In the genomic region with DNA sequence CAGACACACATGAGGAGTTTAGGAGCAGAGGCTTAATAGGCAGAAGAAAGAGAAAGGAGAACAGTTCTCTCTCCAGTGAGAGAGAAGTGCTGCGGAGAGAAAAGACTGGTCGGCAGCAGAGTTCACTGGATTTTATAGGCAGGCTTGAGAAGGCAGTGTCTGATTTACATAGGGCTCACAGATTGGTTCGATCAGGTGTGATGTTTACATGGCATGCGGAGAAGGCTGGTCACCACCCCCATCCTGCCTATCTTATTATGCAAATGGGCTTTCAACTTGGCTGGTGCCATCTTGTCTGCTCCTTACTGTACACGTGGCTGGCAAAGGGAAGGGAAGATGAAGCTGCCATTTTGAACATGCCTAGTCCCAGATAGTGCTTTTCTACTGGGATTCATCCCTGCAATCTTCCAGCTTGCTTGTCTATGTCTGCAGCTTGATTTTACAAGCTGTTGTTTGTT, we compare ENCODE assay signal across 15 cellular contexts.
DNase-seq lines count a peak whose midpoint lies in the region; ATAC-seq and TF ChIP-seq lines count a peak whose summit lies in the region.
"Had no signal": no experiment of that assay in that cellular context is flagged by ENCODE, and none has a peak within 500 bp of the region (broad histone marks: within the 10 kb centered on the region; RNA-seq: fewer than 3 reads in every experiment).

No MANE protein-coding gene starts in this region.

- no peak for TF ChIP-seq CTCF in psoas muscle (IDR thresholded peaks at IDR 0.05)

- DNase-seq in ACHN: peak; percentile 16
- peak; percentile 97 for DNase-seq in SHP77 treated with DMSO at 0.1 percent for 48 hours (lab: John Stamatoyannopoulos, UW)
- no peak for DNase-seq in KG1 (lab: John Stamatoyannopoulos, UW)
- DNase-seq in EL: no peak
- DNase-seq in psoas muscle: no peak
- no peak for DNase-seq in DMS153 (lab: John Stamatoyannopoulos, UW)
- DNase-seq: activated CD4-positive, alpha-beta T cell treated with anti-CD3 and anti-CD28 coated beads, Interleukin-2, amount 50 U/mL, for 1 hour; activated naive CD4-positive, alpha-beta T cell treated with anti-CD3 and anti-CD28 coated beads, Interleukin-2, amount 50 U/mL, for 16 hours; CD4-positive, CD25-positive, alpha-beta regulatory T cell; posterior cingulate gyrus had no signal

- H3K4me3 ChIP-seq in HUES6 (ENCODE audit: low read depth, low read length) (peak overlapping the region; percentile 55), iPS-18a (ENCODE audit: low read length) (peak overlapping the region; percentile 55), psoas muscle (no peak overlapping the region)
- H3K4me3 ChIP-seq: coronary artery, SJSA1 had no signal

- H3K36me3 ChIP-seq in HUES6 (ENCODE audit: control insufficient read depth, insufficient read depth, low read length) (peaks cover 15% of the 10 kb centered on the region), iPS-18a (ENCODE audit: control insufficient read depth, low read depth, low read length) (no peaks in the 10 kb centered on the region), psoas muscle (ENCODE audit: insufficient read depth in 1 of 2, low read depth in 1 of 2) (no peaks in the 10 kb centered on the region)
- H3K36me3 ChIP-seq: SJSA1 had no signal

- H3K9me3 ChIP-seq in HUES6 (ENCODE audit: control insufficient read depth, insufficient read depth, low read depth, low read length) (no peaks in the 10 kb centered on the region), iPS-18a (ENCODE audit: control insufficient read depth, low read depth, low read length) (no peaks in the 10 kb centered on the region), psoas muscle (no peaks in the 10 kb centered on the region)
- H3K9me3 ChIP-seq: SJSA1 had no signal

- ATAC-seq in psoas muscle: no peak
- ATAC-seq: stimulated activated memory B cell treated with anti-CD40 and anti-IgM and Interleukin-4, amounts not matched to agents 10 μg/mL and 1 μg/mL and 100 μg/mL, for 72 hours had no signal

- intact Hi-C loops in psoas muscle (cut with DNase I): no loop called here

- in situ Hi-C loops in ACHN (cut with HindIII; ENCODE audit: low pct_ligation_motif_present, low pct_unique_long_range_greater_than_20kb, low sequenced_read_pairs): no loop called here

- H3K27ac ChIP-seq in HUES6 (ENCODE audit: low read depth, low read length): peak overlapping the region; percentile 87
- peak overlapping the region; percentile 86 for H3K27ac ChIP-seq in iPS-18a (ENCODE audit: low read length)
- no peak overlapping the region for H3K27ac ChIP-seq in psoas muscle
- H3K27ac ChIP-seq: SJSA1 had no signal

- H3K27me3 ChIP-seq in HUES6 (ENCODE audit: control insufficient read depth, insufficient read depth, low read length): no peaks in the 10 kb centered on the region
- no peaks in the 10 kb centered on the region for H3K27me3 ChIP-seq in iPS-18a (ENCODE audit: control insufficient read depth, insufficient read depth, low read length)
- peaks cover 0 to 2% (median 0%) of the 10 kb centered on the region in 3 donors for H3K27me3 ChIP-seq in psoas muscle (ENCODE audit: insufficient read depth in 3 of 3, low read length in 2 of 3)
- H3K27me3 ChIP-seq: SJSA1 had no signal

- peak overlapping the region; percentile 78 for H3K9ac ChIP-seq in HUES6 (ENCODE audit: low read length)
- H3K9ac ChIP-seq in iPS-18a (ENCODE audit: low read length): peak overlapping the region; percentile 67

- H3K4me1 ChIP-seq in HUES6 (ENCODE audit: control insufficient read depth, insufficient read depth, low read length): peaks cover 33% of the 10 kb centered on the region
- peaks cover 36% of the 10 kb centered on the region for H3K4me1 ChIP-seq in iPS-18a (ENCODE audit: control insufficient read depth, low read depth, low read length)
- no peaks in the 10 kb centered on the region for H3K4me1 ChIP-seq in psoas muscle

- 82 to 87% (median 86%) methylated on average over 5 of the region's 5 CpGs for WGBS in psoas muscle, 3 donors

Comparison
In these comparisons a context has a peak if more than half of its experiments do, and no peak if none do; other contexts are left out.
1. DNase-seq: peak in ACHN (single experiment) and SHP77 treated with DMSO at 0.1 percent for 48 hours (single experiment); none in KG1 (single experiment), EL (single experiment), psoas muscle (0 of 2) and DMS153 (single experiment).